Comparison of ENCODE assay signal across 8 cellular contexts in the genomic region with DNA sequence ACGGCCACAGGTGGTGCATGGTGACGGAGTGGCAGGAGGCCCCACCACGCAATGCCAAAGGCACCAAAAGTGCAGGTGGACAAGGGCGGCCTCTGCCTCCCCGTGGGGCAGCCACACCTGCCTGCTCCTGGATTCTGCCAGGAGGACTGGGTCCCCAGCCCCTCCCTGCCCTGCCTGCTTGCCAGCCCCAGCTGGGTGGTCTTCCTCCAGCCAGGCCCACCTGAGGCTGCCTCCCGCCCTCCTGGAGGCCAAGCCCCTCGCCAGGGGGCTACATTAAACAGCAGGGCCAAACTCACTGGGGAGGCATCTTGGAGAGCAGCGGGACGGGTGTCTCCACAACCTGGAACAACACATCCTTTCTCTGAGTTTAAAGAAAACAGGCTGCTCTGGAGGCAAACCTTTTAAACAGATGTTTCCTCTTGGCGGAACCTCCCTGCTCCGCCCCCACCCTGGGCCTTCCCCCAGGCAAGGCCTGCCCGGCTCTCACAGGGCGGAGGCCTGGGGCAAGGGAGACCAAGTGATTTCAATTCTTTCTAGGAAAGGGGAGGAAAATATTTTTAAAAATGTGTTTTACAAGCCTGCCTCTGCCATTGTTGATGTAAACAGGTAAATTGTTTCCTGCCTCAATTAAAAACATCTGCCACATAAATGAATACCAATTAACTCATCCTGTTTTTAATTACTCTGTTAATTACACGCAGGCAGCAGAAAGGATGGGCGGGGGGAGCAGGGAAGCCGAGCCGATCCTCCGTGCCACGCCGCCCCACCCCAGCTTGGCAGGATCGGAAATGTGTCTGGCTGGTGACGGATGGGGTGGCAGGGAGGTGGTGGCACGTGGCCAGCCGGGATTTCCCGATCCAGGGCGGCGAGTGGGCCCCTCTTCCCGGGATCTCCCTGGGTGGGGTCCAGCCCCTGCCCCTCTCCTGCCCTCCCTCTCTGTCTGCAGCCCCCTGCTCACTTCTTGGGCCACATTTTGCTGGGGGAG. TPM values are rescaled to one million over a fixed set of nuclear protein-coding genes. Genes with fewer than 3 reads are reported as not detected.
A peak's percentile ranks its signal among the peaks of the same experiment; 100 is the strongest.
DNase-seq lines count a peak whose midpoint lies in the region; ATAC-seq and TF ChIP-seq lines count a peak whose summit lies in the region.

No MANE protein-coding gene starts in this region.

- H3K4me1 Mint-ChIP-seq in stimulated activated memory B cell treated with anti-CD40 and anti-IgM and Interleukin-4, amounts not matched to agents 10 μg/mL and 1 μg/mL and 100 μg/mL, for 72 hours = peaks cover 82% of the 10 kb centered on the region
- no peaks in the 10 kb centered on the region for H3K4me1 Mint-ChIP-seq in stimulated activated effector memory CD8-positive, alpha-beta T cell treated with anti-CD3 and anti-CD28 coated beads, Interleukin-12 subunit alpha, Interleukin-12 subunit beta, amount 100 ng/mL, for 72 hours

- peak overlapping the region; percentile 53 for H3K4me3 Mint-ChIP-seq in stimulated activated memory B cell treated with anti-CD40 and anti-IgM and Interleukin-4, amounts not matched to agents 10 μg/mL and 1 μg/mL and 100 μg/mL, for 72 hours
- no peak overlapping the region for H3K4me3 Mint-ChIP-seq in stimulated activated effector memory CD8-positive, alpha-beta T cell treated with anti-CD3 and anti-CD28 coated beads, Interleukin-12 subunit alpha, Interleukin-12 subunit beta, amount 100 ng/mL, for 72 hours

- H3K36me3 ChIP-seq in RWPE2 (ENCODE audit: low read depth) = no peaks in the 10 kb centered on the region

- TF ChIP-seq CTCF in GM13977 (IDR thresholded peaks at IDR 0.05; ENCODE audit: extremely low read depth, insufficient read depth, missing control alignments) = no peak
- no peak for TF ChIP-seq CTCF in RWPE2 (IDR thresholded peaks at IDR 0.05; ENCODE audit: poor library complexity, severe bottlenecking)
- no peak for TF ChIP-seq CTCF in fibroblast of villous mesenchyme (IDR thresholded peaks at IDR 0.05; ENCODE audit: insufficient read depth, low read depth, low read length)

- no peaks in the 10 kb centered on the region for H3K27me3 ChIP-seq in RWPE2 (ENCODE audit: insufficient read depth, poor library complexity, severe bottlenecking)

- in situ Hi-C loops in GM13977 (cut with MboI; ENCODE audit: low pct_unique_long_range_greater_than_20kb, low sequenced_read_pairs, unreplicated experiment) = no loop called here

- peak; percentile 87 for DNase-seq in GM13977 (ENCODE audit: low spot score)
- DNase-seq in RWPE2 (ENCODE audit: low spot score) = no peak
- DNase-seq in fibroblast of villous mesenchyme (ENCODE audit: low read depth) = peak; percentile 67
- DNase-seq in iPS-NIHi11 (ENCODE audit: low spot score) = no peak
- no peak for DNase-seq in glomerular visceral epithelial cell (ENCODE audit: extremely low spot score)
- DNase-seq in NCI-H345 (lab: John Stamatoyannopoulos, UW) = no peak
- no peak for DNase-seq in stimulated activated effector memory CD8-positive, alpha-beta T cell treated with anti-CD3 and anti-CD28 coated beads, Interleukin-12 subunit alpha, Interleukin-12 subunit beta, amount 100 ng/mL, for 72 hours (ENCODE audit: low spot score in 2 of 2)

- peaks cover 18% of the 10 kb centered on the region for H3K36me3 Mint-ChIP-seq in stimulated activated memory B cell treated with anti-CD40 and anti-IgM and Interleukin-4, amounts not matched to agents 10 μg/mL and 1 μg/mL and 100 μg/mL, for 72 hours
- no peaks in the 10 kb centered on the region for H3K36me3 Mint-ChIP-seq in stimulated activated effector memory CD8-positive, alpha-beta T cell treated with anti-CD3 and anti-CD28 coated beads, Interleukin-12 subunit alpha, Interleukin-12 subunit beta, amount 100 ng/mL, for 72 hours

- no peaks in the 10 kb centered on the region for H3K27me3 Mint-ChIP-seq in stimulated activated memory B cell treated with anti-CD40 and anti-IgM and Interleukin-4, amounts not matched to agents 10 μg/mL and 1 μg/mL and 100 μg/mL, for 72 hours

- peak overlapping the region; percentile 71 for H3K27ac Mint-ChIP-seq in stimulated activated memory B cell treated with anti-CD40 and anti-IgM and Interleukin-4, amounts not matched to agents 10 μg/mL and 1 μg/mL and 100 μg/mL, for 72 hours
- no peak overlapping the region for H3K27ac Mint-ChIP-seq in stimulated activated effector memory CD8-positive, alpha-beta T cell treated with anti-CD3 and anti-CD28 coated beads, Interleukin-12 subunit alpha, Interleukin-12 subunit beta, amount 100 ng/mL, for 72 hours

- ATAC-seq in RWPE2 (ENCODE audit: low read depth) = 0 out of 3 replicates have a peak, but pooled peaks have one; percentile 28
- peak; percentile 76 for ATAC-seq in stimulated activated memory B cell treated with anti-CD40 and anti-IgM and Interleukin-4, amounts not matched to agents 10 μg/mL and 1 μg/mL and 100 μg/mL, for 72 hours
- no peak for ATAC-seq in stimulated activated effector memory CD8-positive, alpha-beta T cell treated with anti-CD3 and anti-CD28 coated beads, Interleukin-12 subunit alpha, Interleukin-12 subunit beta, amount 100 ng/mL, for 72 hours

- H3K9me3 ChIP-seq in RWPE2 (ENCODE audit: severe bottlenecking) = peaks cover 4% of the 10 kb centered on the region

- no peak overlapping the region for H3K4me3 ChIP-seq in RWPE2 (ENCODE audit: severe bottlenecking)
- no peak overlapping the region for H3K4me3 ChIP-seq in fibroblast of villous mesenchyme (ENCODE audit: low read depth, low read length)

- H3K4me1 ChIP-seq in RWPE2 (ENCODE audit: insufficient read depth, poor library complexity, severe bottlenecking) = peaks cover 29% of the 10 kb centered on the region

- H3K27ac ChIP-seq in RWPE2 (ENCODE audit: poor library complexity, severe bottlenecking) = peak overlapping the region; percentile 42

- H3K9me3 Mint-ChIP-seq in stimulated activated memory B cell treated with anti-CD40 and anti-IgM and Interleukin-4, amounts not matched to agents 10 μg/mL and 1 μg/mL and 100 μg/mL, for 72 hours = no peaks in the 10 kb centered on the region
- H3K9me3 Mint-ChIP-seq in stimulated activated effector memory CD8-positive, alpha-beta T cell treated with anti-CD3 and anti-CD28 coated beads, Interleukin-12 subunit alpha, Interleukin-12 subunit beta, amount 100 ng/mL, for 72 hours = no peaks in the 10 kb centered on the region

RNA-seq across cellular contexts. Expression of a gene that starts 54.5 kb away (rescaled TPM):
- not detected in 2 replicates for total RNA-seq in fibroblast of villous mesenchyme

RNA-seq across cellular contexts. Expression of a gene that starts 56.1 kb away (rescaled TPM):
- total RNA-seq in fibroblast of villous mesenchyme = not detected in 2 replicates

Comparison
In these comparisons a context has a peak if more than half of its experiments do, and no peak if none do; other contexts are left out.
1. DNase-seq: peak in GM13977 (single experiment) and fibroblast of villous mesenchyme (single experiment); none in RWPE2 (single experiment), iPS-NIHi11 (single experiment), glomerular visceral epithelial cell (single experiment), NCI-H345 (single experiment) and stimulated activated effector memory CD8-positive, alpha-beta T cell treated with anti-CD3 and anti-CD28 coated beads, Interleukin-12 subunit alpha, Interleukin-12 subunit beta, amount 100 ng/mL, for 72 hours (0 of 2).